ENCODE assay signal across 28 cellular contexts in the genomic region with DNA sequence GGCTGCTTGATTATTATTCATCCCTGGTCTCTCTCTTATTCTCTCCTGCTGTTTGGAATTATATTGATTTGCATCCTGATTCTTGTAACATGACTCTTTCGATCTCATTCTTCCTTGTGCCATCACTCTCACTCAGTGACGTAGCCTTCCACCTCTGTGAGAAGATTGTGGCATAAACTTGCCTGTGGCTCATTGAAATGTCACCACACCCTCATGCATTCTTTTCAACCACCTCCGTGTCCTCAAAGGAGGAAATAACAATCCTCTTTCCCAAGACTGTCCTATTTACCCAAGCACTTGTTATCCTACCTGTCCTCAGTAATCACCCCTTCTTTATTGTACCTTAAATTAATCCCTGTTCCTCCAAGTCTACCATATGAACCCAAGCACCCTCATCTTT. TPM values are rescaled to one million over a fixed set of nuclear protein-coding genes. Genes with fewer than 3 reads are reported as not detected.
DNase-seq lines count a peak whose midpoint lies in the region; ATAC-seq and TF ChIP-seq lines count a peak whose summit lies in the region.
"Had no signal": no experiment of that assay in that cellular context is flagged by ENCODE, and none has a peak within 500 bp of the region (broad histone marks: within the 10 kb centered on the region; RNA-seq: fewer than 3 reads in every experiment).

No MANE protein-coding gene starts in this region.

- no peaks in the 10 kb centered on the region for H3K36me3 ChIP-seq in OCI-LY3 (replicated peaks; ENCODE audit: low read depth, low read length)
- H3K36me3 ChIP-seq in colonic mucosa = no peaks in the 10 kb centered on the region
- no peaks in the 10 kb centered on the region for H3K36me3 ChIP-seq in mucosa of rectum (ENCODE audit: control insufficient read depth in 2 of 2, insufficient read depth in 2 of 2, low read length in 2 of 2)
- no peaks in the 10 kb centered on the region for H3K36me3 ChIP-seq in endodermal cell (ENCODE audit: control insufficient read depth, insufficient read depth, low read length)
- H3K36me3 ChIP-seq: suprapubic skin had no signal

- H3K4me3 ChIP-seq in OCI-LY3 (ENCODE audit: low read length) = peak overlapping the region; percentile 5; the same call in 1 of the 2 replicates
- H3K4me3 ChIP-seq in colonic mucosa = no peak overlapping the region
- no peak overlapping the region for H3K4me3 ChIP-seq in mucosa of rectum (ENCODE audit: low read length in 2 of 2)
- no peak overlapping the region for H3K4me3 ChIP-seq in endodermal cell (ENCODE audit: low read length)
- H3K4me3 ChIP-seq: suprapubic skin had no signal

- intact Hi-C loops in Calu3 (cut with micrococcal nuclease; ENCODE audit: unreplicated experiment) (loop anchor here (2.0 kb wide), 1 partner anchor 46 kb away; no protein-coding TSS in a partner anchor), colonic mucosa (cut with DNase I) (no loop called here)

- H3K4me1 Mint-ChIP-seq in Calu3 (ENCODE audit: low read depth, unreplicated experiment) (peaks cover 44% of the 10 kb centered on the region), endodermal cell (peaks cover 5% of the 10 kb centered on the region)
- H3K4me1 Mint-ChIP-seq: activated naive CD8-positive, alpha-beta T cell treated with anti-CD3 and anti-CD28 coated beads, Interleukin-2, amount 50 U/mL, for 24 hours; CD4-positive, CD25-positive, alpha-beta regulatory T cell; T-cell had no signal

- H3K27me3 ChIP-seq in OCI-LY3 (ENCODE audit: low read depth, low read length) (no peaks in the 10 kb centered on the region), colonic mucosa (no peaks in the 10 kb centered on the region), mucosa of rectum (ENCODE audit: control insufficient read depth in 2 of 2, insufficient read depth in 2 of 2, low read length in 2 of 2) (no peaks in the 10 kb centered on the region), endodermal cell (ENCODE audit: control insufficient read depth, insufficient read depth, low read length, poor library complexity, severe bottlenecking) (no peaks in the 10 kb centered on the region)
- H3K27me3 ChIP-seq: suprapubic skin had no signal

- H3K27ac Mint-ChIP-seq in Calu3 (ENCODE audit: unreplicated experiment) (peak overlapping the region; percentile 95), endodermal cell (no peak overlapping the region)
- H3K27ac Mint-ChIP-seq: activated CD8-positive, alpha-beta memory T cell treated with anti-CD3 and anti-CD28 coated beads, Interleukin-2, amount 10 ng/mL, durations not matched to agents 7 days and 5 days; activated naive CD8-positive, alpha-beta T cell treated with anti-CD3 and anti-CD28 coated beads, Interleukin-2, amount 50 U/mL, for 24 hours; activated T-helper 2 cell treated with anti-CD3 and anti-CD28 coated beads, Interferon-gamma antibody, Interleukin-2, Interleukin-4, amounts not matched to agents 10 μg/mL and 5 μg/mL and 100 μg/mL, durations not matched to agents 14 hours and 24 hours and 36 hours; dendritic cell treated with granulocyte-macrophage colony-stimulating factor and Interleukin-4, amounts not matched to agents 40 ng/mL and 50 ng/mL, for 4 days; naive thymus-derived CD4-positive, alpha-beta T cell; T-cell had no signal

- DNase-seq in Calu3 = peak; percentile 68
- DNase-seq in colonic mucosa = peak; percentile 74
- no peak for DNase-seq in NCI-H128 (lab: John Stamatoyannopoulos, UW; ENCODE audit: unreplicated experiment)
- no peak for DNase-seq in DMS 273 treated with DMSO at 0.1 percent for 48 hours (lab: John Stamatoyannopoulos, UW)
- DNase-seq in endodermal cell = no peak
- DNase-seq: activated CD8-positive, alpha-beta memory T cell treated with anti-CD3 and anti-CD28 coated beads, Interleukin-2, amount 10 ng/mL, durations not matched to agents 7 days and 5 days; activated naive CD8-positive, alpha-beta T cell treated with anti-CD3 and anti-CD28 coated beads, Interleukin-2, amount 50 U/mL, for 24 hours; CD4-positive, CD25-positive, alpha-beta regulatory T cell; DMS79; foreskin melanocyte; H7; hippocampal formation; Karpas-422; naive thymus-derived CD4-positive, alpha-beta T cell; NCI-H1105 treated with DMSO at 0.1 percent for 48 hours; NCI-H2107; NCI-H510A treated with DMSO at 0.1 percent for 48 hours; right cardiac atrium; SIG-M5; T-cell had no signal

- no peak for TF ChIP-seq CTCF in Calu3 (IDR thresholded peaks at IDR 0.05; ENCODE audit: unreplicated experiment)
- no peak for TF ChIP-seq CTCF in OCI-LY3 (IDR thresholded peaks at IDR 0.05; ENCODE audit: low read depth, low read length)
- TF ChIP-seq CTCF in colonic mucosa (IDR thresholded peaks at IDR 0.05) = no peak
- no peak for TF ChIP-seq CTCF in endodermal cell (conservative IDR thresholded peaks at IDR 0.05)

- no peak for ATAC-seq in HG02981 (IDR thresholded peaks at IDR 0.05; ENCODE audit: unreplicated experiment)
- ATAC-seq: activated CD8-positive, alpha-beta memory T cell treated with anti-CD3 and anti-CD28 coated beads, Interleukin-2, amount 10 ng/mL, durations not matched to agents 7 days and 5 days; activated naive CD8-positive, alpha-beta T cell treated with anti-CD3 and anti-CD28 coated beads, Interleukin-2, amount 50 U/mL, for 24 hours; naive thymus-derived CD4-positive, alpha-beta T cell; right cardiac atrium; T-cell had no signal

- H3K36me3 Mint-ChIP-seq in Calu3 (ENCODE audit: insufficient read depth, unreplicated experiment) (no peaks in the 10 kb centered on the region), endodermal cell (ENCODE audit: low read depth) (no peaks in the 10 kb centered on the region)
- H3K36me3 Mint-ChIP-seq: activated CD8-positive, alpha-beta memory T cell treated with anti-CD3 and anti-CD28 coated beads, Interleukin-2, amount 10 ng/mL, durations not matched to agents 7 days and 5 days; CD4-positive, CD25-positive, alpha-beta regulatory T cell; T-cell had no signal

- H3K4me1 ChIP-seq in OCI-LY3 (ENCODE audit: low read length) = peaks cover 36% of the 10 kb centered on the region
- no peaks in the 10 kb centered on the region for H3K4me1 ChIP-seq in colonic mucosa
- peaks cover 9 to 38% of the 10 kb centered on the region in 2 donors for H3K4me1 ChIP-seq in mucosa of rectum (ENCODE audit: control insufficient read depth in 2 of 2, insufficient read depth in 2 of 2, low read length in 2 of 2)
- no peaks in the 10 kb centered on the region for H3K4me1 ChIP-seq in endodermal cell (ENCODE audit: control insufficient read depth, insufficient read depth, low read length)
- H3K4me1 ChIP-seq: suprapubic skin had no signal

- peak overlapping the region; percentile 11; the same call in 1 of the 2 replicates for H3K9ac ChIP-seq in OCI-LY3 (ENCODE audit: low read length)
- H3K9ac ChIP-seq in colonic mucosa (ENCODE audit: low read depth in 2 of 2, low read length in 2 of 2) = no peak overlapping the region
- peak overlapping the region in 1 of 2 donors; percentile 44 for H3K9ac ChIP-seq in mucosa of rectum (ENCODE audit: low read depth in 1 of 2, low read length in 2 of 2)
- H3K9ac ChIP-seq in endodermal cell (ENCODE audit: extremely low read depth, low read length, poor library complexity, severe bottlenecking) = no peak overlapping the region

- WGBS in endodermal cell (ENCODE audit: insufficient coverage in 1 of 2, insufficient read length in 1 of 2), 2 experiments = 82 to 88% methylated on average over 3 of the region's 3 CpGs

- H3K27ac ChIP-seq in OCI-LY3 (ENCODE audit: low read length) (peak overlapping the region; percentile 45), colonic mucosa (peak overlapping the region; percentile 81), mucosa of rectum (ENCODE audit: low read depth in 2 of 2, low read length in 2 of 2) (peak overlapping the region; percentile 94 to 95), endodermal cell (ENCODE audit: low read depth, low read length) (no peak overlapping the region)
- H3K27ac ChIP-seq: suprapubic skin had no signal

- peak overlapping the region; percentile 66; the same call in 1 of the 2 replicates for H2AFZ ChIP-seq in OCI-LY3 (ENCODE audit: low read depth, low read length)

- no peaks in the 10 kb centered on the region for H3K79me2 ChIP-seq in OCI-LY3 (ENCODE audit: low read length)

- no TSS peak for BruUV-seq in Calu3 (replicated peaks; lab: Mats Ljungman, UMichigan)

- no peaks in the 10 kb centered on the region for H4K20me1 ChIP-seq in OCI-LY3 (ENCODE audit: insufficient read depth, low read length)

- CTCF ChIA-PET in Calu3 (lab: Charles Lee) = interaction anchor here (0.6 to 1.6 kb wide), 4 partner anchors 21 to 41 kb away, joined by 4 to 6 read pairs (median 6); partner anchors contain the start of gene GCNT3

- H3K27me3 Mint-ChIP-seq in Calu3 (ENCODE audit: unreplicated experiment) (no peaks in the 10 kb centered on the region), endodermal cell (ENCODE audit: insufficient read depth) (no peaks in the 10 kb centered on the region)
- H3K27me3 Mint-ChIP-seq: activated naive CD8-positive, alpha-beta T cell treated with anti-CD3 and anti-CD28 coated beads, Interleukin-2, amount 50 U/mL, for 24 hours; CD4-positive, CD25-positive, alpha-beta regulatory T cell had no signal

- peak overlapping the region; percentile 59 for H3K4me2 ChIP-seq in OCI-LY3 (ENCODE audit: low read length)

- no peaks in the 10 kb centered on the region for H3K9me3 Mint-ChIP-seq in Calu3 (ENCODE audit: low read depth, unreplicated experiment)
- no peaks in the 10 kb centered on the region for H3K9me3 Mint-ChIP-seq in endodermal cell
- H3K9me3 Mint-ChIP-seq: activated naive CD8-positive, alpha-beta T cell treated with anti-CD3 and anti-CD28 coated beads, Interleukin-2, amount 50 U/mL, for 24 hours; activated T-helper 2 cell treated with anti-CD3 and anti-CD28 coated beads, Interferon-gamma antibody, Interleukin-2, Interleukin-4, amounts not matched to agents 10 μg/mL and 5 μg/mL and 100 μg/mL, durations not matched to agents 14 hours and 24 hours and 36 hours; dendritic cell treated with granulocyte-macrophage colony-stimulating factor and Interleukin-4, amounts not matched to agents 40 ng/mL and 50 ng/mL, for 4 days; T-cell had no signal

- H3K9me3 ChIP-seq in OCI-LY3 (ENCODE audit: insufficient read depth, low read length) (no peaks in the 10 kb centered on the region), colonic mucosa (no peaks in the 10 kb centered on the region), mucosa of rectum (ENCODE audit: control insufficient read depth in 2 of 2, low read length in 2 of 2) (peaks cover 0 to under 1% of the 10 kb centered on the region in 2 donors), endodermal cell (ENCODE audit: control insufficient read depth, low read length) (peaks cover 2% of the 10 kb centered on the region)
- H3K9me3 ChIP-seq: suprapubic skin had no signal

- H3K4me3 Mint-ChIP-seq in Calu3 (ENCODE audit: low read depth, unreplicated experiment) (peak overlapping the region; percentile 19), endodermal cell (no peak overlapping the region)
- H3K4me3 Mint-ChIP-seq: activated CD8-positive, alpha-beta memory T cell treated with anti-CD3 and anti-CD28 coated beads, Interleukin-2, amount 10 ng/mL, durations not matched to agents 7 days and 5 days; activated naive CD8-positive, alpha-beta T cell treated with anti-CD3 and anti-CD28 coated beads, Interleukin-2, amount 50 U/mL, for 24 hours; dendritic cell treated with granulocyte-macrophage colony-stimulating factor and Interleukin-4, amounts not matched to agents 40 ng/mL and 50 ng/mL, for 4 days; naive thymus-derived CD4-positive, alpha-beta T cell; T-cell had no signal

RNA-seq across cellular contexts. Expression of gene GCNT3, which starts 41.2 kb away (rescaled TPM):
- total RNA-seq in Calu3 (2022) (11.6 and 15.4 TPM in 2 replicates), colonic mucosa (100 to 1,000 TPM; 261 to 365 TPM), endodermal cell (1 to 10 TPM in 1 of 2 donors, under 1 TPM in 1; 0.48 to 1.3 TPM)
- polyA plus RNA-seq in endodermal cell (2013, experiment 1 of 2) = 0.11 TPM
- not detected for polyA plus RNA-seq in endodermal cell (2013, experiment 2 of 2)
- total RNA-seq: activated CD8-positive, alpha-beta memory T cell treated with anti-CD3 and anti-CD28 coated beads, Interleukin-2, amount 10 ng/mL, durations not matched to agents 7 days and 5 days; activated T-helper 2 cell treated with anti-CD3 and anti-CD28 coated beads, Interferon-gamma antibody, Interleukin-2, Interleukin-4, amounts not matched to agents 10 μg/mL and 5 μg/mL and 100 μg/mL, durations not matched to agents 14 hours and 24 hours and 36 hours; CD4-positive, CD25-positive, alpha-beta regulatory T cell; endothelial cell of umbilical vein; H7; lung microvascular endothelial cell; naive thymus-derived CD4-positive, alpha-beta T cell had no signal
- polyA plus RNA-seq: endothelial cell of umbilical vein; naive thymus-derived CD4-positive, alpha-beta T cell had no signal

Comparison
In these comparisons a context has a peak if more than half of its experiments do, and no peak if none do; other contexts are left out.
1. DNase-seq: peak in Calu3 (single experiment) and colonic mucosa (single experiment); none in NCI-H128 (single experiment), DMS 273 treated with DMSO at 0.1 percent for 48 hours (single experiment) and endodermal cell (single experiment).
2. RNA of gene GCNT3, which starts 41.2 kb away (total RNA-seq): 261 to 365 TPM in colonic mucosa; 11.6 to 15.4 TPM in Calu3 and 0.48 to 1.3 TPM in endodermal cell; every median in the first group is over 10 times any median in the second.